Comparison of ENCODE assay signal across 19 cellular contexts in genomic region chr14:23377201-23377550, GRCh38. TPM values are rescaled to one million over a fixed set of nuclear protein-coding genes. Genes with fewer than 3 reads are reported as not detected.
"Had no signal": no experiment of that assay in that cellular context is flagged by ENCODE, and none has a peak within 500 bp of the region (broad histone marks: within the 10 kb centered on the region; RNA-seq: fewer than 3 reads in every experiment).

No MANE protein-coding gene starts in this region.

- H3K27ac ChIP-seq: esophagus squamous epithelium, left lung, pancreas, SK-N-MC, VCaP had no signal

- H3K36me3 ChIP-seq: esophagus squamous epithelium, left lung, pancreas, transverse colon had no signal

- H3K4me3 Mint-ChIP-seq: activated CD8-positive, alpha-beta T cell treated with anti-CD3 and anti-CD28 coated beads for 36 hours; activated naive CD8-positive, alpha-beta T cell treated with anti-CD3 and anti-CD28 coated beads, Interleukin-2, amount 50 U/mL, for 24 hours; activated T-helper 1 cell treated with anti-CD3 and anti-CD28 coated beads, Interleukin-12 subunit alpha, Interleukin-12 subunit beta, Interleukin-2, Interleukin-4 antibody, amounts not matched to agents 30 ng/mL and 10 ng/mL and 1 ng/mL, durations not matched to agents 14 hours and 24 hours and 36 hours; stimulated activated naive CD8-positive, alpha-beta T cell treated with anti-CD3 and anti-CD28 coated beads, Interleukin-15, amount 100 ng/mL, for 72 hours; T-cell had no signal

- ATAC-seq: activated CD8-positive, alpha-beta T cell treated with anti-CD3 and anti-CD28 coated beads for 36 hours; activated naive CD8-positive, alpha-beta T cell treated with anti-CD3 and anti-CD28 coated beads, Interleukin-2, amount 50 U/mL, for 24 hours; pancreas; stimulated activated naive CD8-positive, alpha-beta T cell treated with anti-CD3 and anti-CD28 coated beads, Interleukin-15, amount 100 ng/mL, for 72 hours; T-cell had no signal

- H3K4me1 Mint-ChIP-seq: activated naive CD8-positive, alpha-beta T cell treated with anti-CD3 and anti-CD28 coated beads, Interleukin-2, amount 50 U/mL, for 24 hours; stimulated activated naive CD8-positive, alpha-beta T cell treated with anti-CD3 and anti-CD28 coated beads, Interleukin-15, amount 100 ng/mL, for 72 hours; T-cell had no signal

- H3K4me1 ChIP-seq: left lung had no signal

- H3K9me3 Mint-ChIP-seq: activated CD8-positive, alpha-beta T cell treated with anti-CD3 and anti-CD28 coated beads for 36 hours; activated naive CD8-positive, alpha-beta T cell treated with anti-CD3 and anti-CD28 coated beads, Interleukin-2, amount 50 U/mL, for 24 hours; activated T-helper 1 cell treated with anti-CD3 and anti-CD28 coated beads, Interleukin-12 subunit alpha, Interleukin-12 subunit beta, Interleukin-2, Interleukin-4 antibody, amounts not matched to agents 30 ng/mL and 10 ng/mL and 1 ng/mL, durations not matched to agents 14 hours and 24 hours and 36 hours; stimulated activated naive CD8-positive, alpha-beta T cell treated with anti-CD3 and anti-CD28 coated beads, Interleukin-15, amount 100 ng/mL, for 72 hours; T-cell had no signal

- DNase-seq: activated CD4-positive, alpha-beta T cell treated with anti-CD3 and anti-CD28 coated beads for 4 hours; activated CD8-positive, alpha-beta memory T cell treated with anti-CD3 and anti-CD28 coated beads, Interleukin-2, amount 50 U/mL, for 48 hours; activated CD8-positive, alpha-beta T cell treated with anti-CD3 and anti-CD28 coated beads for 36 hours; activated naive CD4-positive, alpha-beta T cell treated with Interleukin-2 at 50 U/mL for 16 hours; activated naive CD8-positive, alpha-beta T cell treated with anti-CD3 and anti-CD28 coated beads, Interleukin-2, amount 50 U/mL, for 24 hours; esophagus squamous epithelium; foreskin fibroblast; pancreas; stimulated activated CD4-positive, alpha-beta T cell treated with anti-CD3 and anti-CD28 coated beads, Interleukin-4, amount 100 ng/mL, for 1 hour; stimulated activated CD8-positive, alpha-beta memory T cell treated with anti-CD3 and anti-CD28 coated beads, Interleukin-4, amount 100 ng/mL, for 48 hours; stimulated activated naive CD8-positive, alpha-beta T cell treated with anti-CD3 and anti-CD28 coated beads, Interleukin-15, amount 100 ng/mL, for 72 hours; T-cell; transverse colon had no signal

- H3K27ac Mint-ChIP-seq: activated CD8-positive, alpha-beta T cell treated with anti-CD3 and anti-CD28 coated beads for 36 hours; activated naive CD8-positive, alpha-beta T cell treated with anti-CD3 and anti-CD28 coated beads, Interleukin-2, amount 50 U/mL, for 24 hours; activated T-helper 1 cell treated with anti-CD3 and anti-CD28 coated beads, Interleukin-12 subunit alpha, Interleukin-12 subunit beta, Interleukin-2, Interleukin-4 antibody, amounts not matched to agents 30 ng/mL and 10 ng/mL and 1 ng/mL, durations not matched to agents 14 hours and 24 hours and 36 hours; stimulated activated naive CD8-positive, alpha-beta T cell treated with anti-CD3 and anti-CD28 coated beads, Interleukin-15, amount 100 ng/mL, for 72 hours; T-cell had no signal

- H3K27me3 ChIP-seq: pancreas, transverse colon had no signal

- H3K9me3 ChIP-seq: esophagus squamous epithelium, left lung, pancreas, transverse colon had no signal

- H3K36me3 Mint-ChIP-seq: T-cell had no signal

- H3K4me3 ChIP-seq: left lung, pancreas, SK-N-MC, transverse colon had no signal

- H3K27me3 Mint-ChIP-seq: activated CD8-positive, alpha-beta T cell treated with anti-CD3 and anti-CD28 coated beads for 36 hours; activated naive CD8-positive, alpha-beta T cell treated with anti-CD3 and anti-CD28 coated beads, Interleukin-2, amount 50 U/mL, for 24 hours had no signal

RNA-seq across cellular contexts. Expression of gene CMTM5, which starts 0.3 kb away (rescaled TPM):
- total RNA-seq: activated CD8-positive, alpha-beta T cell treated with anti-CD3 and anti-CD28 coated beads for 36 hours; activated T-helper 1 cell treated with anti-CD3 and anti-CD28 coated beads, Interleukin-12 subunit alpha, Interleukin-12 subunit beta, Interleukin-2, Interleukin-4 antibody, amounts not matched to agents 30 ng/mL and 10 ng/mL and 1 ng/mL, durations not matched to agents 14 hours and 24 hours and 36 hours; esophagus squamous epithelium; T-cell had no signal
- polyA plus RNA-seq: neural cell had no signal

RNA-seq across cellular contexts. Expression of gene IL25, which starts 4.6 kb away (rescaled TPM):
- total RNA-seq: activated CD8-positive, alpha-beta T cell treated with anti-CD3 and anti-CD28 coated beads for 36 hours; activated T-helper 1 cell treated with anti-CD3 and anti-CD28 coated beads, Interleukin-12 subunit alpha, Interleukin-12 subunit beta, Interleukin-2, Interleukin-4 antibody, amounts not matched to agents 30 ng/mL and 10 ng/mL and 1 ng/mL, durations not matched to agents 14 hours and 24 hours and 36 hours; cerebellum; esophagus squamous epithelium; left lung; pancreas; T-cell; transverse colon had no signal
- polyA plus RNA-seq: neural cell, pancreas had no signal

RNA-seq across cellular contexts. Expression of gene EFS, which starts 12.2 kb away (rescaled TPM):
- total RNA-seq: activated CD8-positive, alpha-beta T cell treated with anti-CD3 and anti-CD28 coated beads for 36 hours; activated T-helper 1 cell treated with anti-CD3 and anti-CD28 coated beads, Interleukin-12 subunit alpha, Interleukin-12 subunit beta, Interleukin-2, Interleukin-4 antibody, amounts not matched to agents 30 ng/mL and 10 ng/mL and 1 ng/mL, durations not matched to agents 14 hours and 24 hours and 36 hours had no signal

RNA-seq across cellular contexts. Expression of gene MYH6, which starts 30.9 kb away (rescaled TPM):
- total RNA-seq: activated CD8-positive, alpha-beta T cell treated with anti-CD3 and anti-CD28 coated beads for 36 hours; esophagus squamous epithelium; T-cell had no signal
- polyA plus RNA-seq: neural cell had no signal
